In the genomic region with DNA sequence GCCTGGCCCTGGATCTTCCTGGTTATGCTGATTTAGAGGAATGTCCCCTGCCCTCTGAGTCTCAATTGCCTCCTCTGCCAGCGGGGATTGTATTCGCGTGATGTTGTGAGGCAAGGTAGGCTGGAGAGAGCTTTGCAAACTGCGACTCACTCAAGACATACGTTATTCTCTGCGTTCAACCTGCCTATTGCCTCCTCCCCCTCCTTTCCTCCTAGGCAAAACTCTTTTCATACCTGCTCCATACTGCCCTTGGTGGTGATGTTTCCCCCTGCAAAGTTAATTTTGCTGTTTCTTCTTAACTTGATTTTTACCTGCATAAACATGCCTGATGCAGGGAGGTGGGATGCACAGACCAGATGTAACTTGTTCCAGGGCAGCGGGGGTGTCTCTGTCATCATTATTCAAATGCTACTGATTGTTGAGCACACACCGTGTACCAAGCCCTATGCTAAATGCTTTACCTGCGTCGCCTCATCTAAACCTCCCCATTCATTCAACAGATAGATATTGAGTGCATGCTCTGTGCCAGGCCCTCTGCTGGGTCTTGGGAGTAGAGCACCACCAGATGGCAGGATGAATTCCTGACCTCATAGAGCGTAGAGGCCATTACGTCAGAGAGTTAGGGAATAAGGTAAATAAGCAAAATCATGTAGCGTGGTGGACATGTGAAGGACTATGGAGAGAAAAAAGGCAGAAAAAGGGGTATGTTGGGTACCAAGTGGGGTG, we compare ENCODE assay signal across 9 cellular contexts. TPM values are rescaled to one million over a fixed set of nuclear protein-coding genes. Genes with fewer than 3 reads are reported as not detected.
DNase-seq lines count a peak whose midpoint lies in the region; ATAC-seq and TF ChIP-seq lines count a peak whose summit lies in the region.
"Had no signal": no experiment of that assay in that cellular context is flagged by ENCODE, and none has a peak within 500 bp of the region (broad histone marks: within the 10 kb centered on the region; RNA-seq: fewer than 3 reads in every experiment).

No MANE protein-coding gene starts in this region.

- H3K9me3 ChIP-seq in body of pancreas: no peaks in the 10 kb centered on the region

- no peak overlapping the region for H3K4me3 ChIP-seq in LNCaP clone FGC (ENCODE audit: low read depth, low read length)
- no peak overlapping the region for H3K4me3 ChIP-seq in body of pancreas

- in situ Hi-C loops in G401 (cut with HindIII; ENCODE audit: low sequenced_read_pairs): no loop called here

- TF ChIP-seq POLR2A in body of pancreas (IDR thresholded peaks at IDR 0.05): no peak

- peak; percentile 64 for DNase-seq in G401 (ENCODE audit: low spot score)
- no peak for DNase-seq in LNCaP clone FGC (ENCODE audit: low read depth)
- peak; percentile 28 to 59 (median 37) for DNase-seq in body of pancreas
- DNase-seq in lung microvascular endothelial cell (ENCODE audit: low read depth in 2 of 2): peak; percentile 23 to 74
- no peak for DNase-seq in amygdala (lab: John Stamatoyannopoulos, UW)
- no peak for DNase-seq in activated CD4-positive, alpha-beta T cell treated with anti-CD3 and anti-CD28 coated beads, Interleukin-2, amount 50 U/mL, for 1 hour

- ATAC-seq in body of pancreas (peak; percentile 90), GM21367 (IDR thresholded peaks at IDR 0.05; ENCODE audit: unreplicated experiment) (no peak), HG03025 (IDR thresholded peaks at IDR 0.05; ENCODE audit: low FRiP score, unreplicated experiment) (no peak)
- ATAC-seq: stimulated activated effector memory CD8-positive, alpha-beta T cell treated with anti-CD3 and anti-CD28 coated beads, Interleukin-12 subunit alpha, Interleukin-12 subunit beta, amount 100 ng/mL, for 72 hours had no signal

- H3K36me3 ChIP-seq in body of pancreas (replicated peaks in 1 of 2; ENCODE audit: insufficient read depth in 1 of 2, low read depth in 2 of 2): no peaks in the 10 kb centered on the region

- intact Hi-C loops in body of pancreas (cut with DNase I): no loop called here

- H3K4me1 ChIP-seq in body of pancreas: no peaks in the 10 kb centered on the region

- TF ChIP-seq CTCF in LNCaP clone FGC (IDR thresholded peaks at IDR 0.05; ENCODE audit: control insufficient read depth, extremely low read depth, insufficient read depth) (0 out of 2 replicates have a peak, but pooled peaks have one; percentile 16), body of pancreas (IDR thresholded peaks at IDR 0.05) (peak in 6 of 7 experiments; percentile 22 to 65 (median 38))

- no peak overlapping the region for H3K27ac ChIP-seq in body of pancreas

- no peaks in the 10 kb centered on the region for H3K27me3 ChIP-seq in body of pancreas

- 54 to 59% methylated on average over 13 of the region's 13 CpGs for WGBS in body of pancreas, 2 donors

RNA-seq across cellular contexts. Expression of gene SGSM1, which starts 29.0 kb away (rescaled TPM):
- total RNA-seq in G401 (2014; rRNA removed; shearing (Covaris generic)): not detected in 2 replicates
- 1 to 10 TPM; 3.6 to 4.6 TPM for total RNA-seq in body of pancreas
- 1.5 and 4.2 TPM in 2 replicates for total RNA-seq in lung microvascular endothelial cell

Comparison
In these comparisons a context has a peak if more than half of its experiments do, and no peak if none do; other contexts are left out.
1. DNase-seq: peak in G401 (single experiment), body of pancreas (4 of 4) and lung microvascular endothelial cell (2 of 2); none in LNCaP clone FGC (single experiment), amygdala (0 of 56) and activated CD4-positive, alpha-beta T cell treated with anti-CD3 and anti-CD28 coated beads, Interleukin-2, amount 50 U/mL, for 1 hour (single experiment).